5 cellular contexts compared by ENCODE assay signal in the genomic region with DNA sequence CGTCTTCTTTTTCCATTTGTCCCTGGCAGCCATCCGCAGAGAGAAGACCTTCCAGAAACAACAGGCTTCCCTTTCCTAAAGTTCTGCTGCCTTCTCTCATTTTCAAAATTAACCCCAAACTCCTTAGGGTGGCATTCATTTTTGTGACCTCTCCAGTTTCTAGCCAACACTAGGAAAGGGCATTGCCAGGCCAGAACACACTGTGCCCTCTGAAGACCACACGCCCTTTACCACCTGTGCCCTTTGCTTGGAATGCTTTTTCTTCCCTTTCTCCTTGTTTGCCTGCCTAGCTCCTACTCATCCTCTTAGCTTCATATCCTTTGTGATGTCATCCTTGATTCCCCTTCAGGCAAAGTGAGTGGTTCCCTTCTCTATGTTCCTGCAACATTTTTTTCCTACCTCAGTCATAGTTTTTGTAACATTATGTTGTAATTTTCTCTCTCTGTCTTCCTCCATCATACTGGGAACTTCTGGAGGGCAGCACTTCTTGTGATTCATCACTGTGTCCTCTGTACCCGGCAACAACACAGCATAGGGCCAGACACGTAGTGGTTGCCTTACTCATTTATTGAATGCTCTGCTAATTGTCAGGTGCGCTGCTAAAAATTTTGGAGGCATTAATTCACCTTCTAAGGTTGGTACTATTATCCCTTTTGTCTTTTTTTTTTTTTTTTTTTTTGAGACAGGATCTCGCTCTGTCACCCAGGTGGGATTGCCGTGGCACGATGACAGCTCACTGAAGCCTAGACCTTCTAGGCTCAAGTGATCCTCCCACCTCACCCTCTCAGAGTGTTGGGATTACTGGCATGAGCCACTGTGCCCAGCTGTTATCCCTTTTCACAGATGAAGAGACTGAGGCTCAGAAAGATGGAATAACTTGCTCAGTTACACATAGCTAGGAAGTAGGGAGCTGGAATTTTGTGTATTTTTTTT. TPM values are rescaled to one million over a fixed set of nuclear protein-coding genes. Genes with fewer than 3 reads are reported as not detected.
A peak's percentile ranks its signal among the peaks of the same experiment; 100 is the strongest.
DNase-seq lines count a peak whose midpoint lies in the region; TF ChIP-seq lines count a peak whose summit lies in the region.

No MANE protein-coding gene starts in this region.

- H3K9me3 ChIP-seq in endodermal cell (ENCODE audit: control insufficient read depth, low read length) (no peaks in the 10 kb centered on the region), skeletal muscle satellite cell (replicated peaks; ENCODE audit: low read length) (no peaks in the 10 kb centered on the region)

- H3K9ac ChIP-seq in endodermal cell (ENCODE audit: extremely low read depth, low read length, poor library complexity, severe bottlenecking) (peak overlapping the region; percentile 63), skeletal muscle satellite cell (ENCODE audit: low read depth, low read length) (peak overlapping the region; percentile 89)

- peak overlapping the region; percentile 93 for H3K4me2 ChIP-seq in skeletal muscle satellite cell (ENCODE audit: low read length)

- DNase-seq in NB4 (ENCODE audit: low read depth) (no peak), endodermal cell (no peak), NCI-H446 (lab: John Stamatoyannopoulos, UW) (no peak), NCI-H1436 (lab: John Stamatoyannopoulos, UW) (no peak)

- H3K27me3 ChIP-seq in endodermal cell (ENCODE audit: control insufficient read depth, insufficient read depth, low read length, poor library complexity, severe bottlenecking) (no peaks in the 10 kb centered on the region), skeletal muscle satellite cell (ENCODE audit: control insufficient read depth, insufficient read depth, low read length) (no peaks in the 10 kb centered on the region)

- H3K9me3 Mint-ChIP-seq in endodermal cell: no peaks in the 10 kb centered on the region

- H3K4me3 Mint-ChIP-seq in endodermal cell: peak overlapping the region; percentile 79

- H3K4me1 Mint-ChIP-seq in endodermal cell: peaks cover 7% of the 10 kb centered on the region

- H3K27me3 Mint-ChIP-seq in endodermal cell (ENCODE audit: insufficient read depth): no peaks in the 10 kb centered on the region

- TF ChIP-seq POLR2A in NB4 (IDR thresholded peaks at IDR 0.05; ENCODE audit: extremely low read depth, insufficient read length): no peak

- H3K36me3 Mint-ChIP-seq in endodermal cell (ENCODE audit: low read depth): peaks cover 34% of the 10 kb centered on the region

- TF ChIP-seq CTCF in NB4 (IDR thresholded peaks at IDR 0.05; ENCODE audit: low read depth, low read length) (no peak), endodermal cell (conservative IDR thresholded peaks at IDR 0.05) (no peak)

- H3K36me3 ChIP-seq in endodermal cell (ENCODE audit: control insufficient read depth, insufficient read depth, low read length) (peaks cover 37% of the 10 kb centered on the region), skeletal muscle satellite cell (ENCODE audit: insufficient read depth, low read length) (peaks cover 28% of the 10 kb centered on the region)

- H3K4me3 ChIP-seq in NB4 (ENCODE audit: low read depth, low read length) (peak overlapping the region; percentile 91), endodermal cell (ENCODE audit: low read length) (peak overlapping the region; percentile 89), skeletal muscle satellite cell (ENCODE audit: low read length) (peak overlapping the region; percentile 77)

- peak overlapping the region; percentile 95 for H3K27ac Mint-ChIP-seq in endodermal cell

- H3K27ac ChIP-seq in endodermal cell (ENCODE audit: low read depth, low read length): peak overlapping the region; percentile 61

- WGBS in endodermal cell (ENCODE audit: insufficient coverage in 1 of 2, insufficient read length in 1 of 2), 2 experiments: 72 to 79% methylated on average over 8 to 9 of the region's 9 CpGs

- H3K4me1 ChIP-seq in endodermal cell (ENCODE audit: control insufficient read depth, insufficient read depth, low read length) (no peaks in the 10 kb centered on the region), skeletal muscle satellite cell (ENCODE audit: control insufficient read depth, insufficient read depth, low read length) (peaks cover 12% of the 10 kb centered on the region)

RNA-seq across cellular contexts. Expression of a gene that starts 1.0 kb away (rescaled TPM):
- 10 to 100 TPM; 51.0 to 55.8 TPM for total RNA-seq in endodermal cell
- 71.1 TPM for polyA plus RNA-seq in endodermal cell (2013, experiment 1 of 2)
- 61.7 TPM for polyA plus RNA-seq in endodermal cell (2013, experiment 2 of 2)
- total RNA-seq in skeletal muscle satellite cell (2012; rRNA removed): 17.0 and 21.4 TPM in 2 replicates

RNA-seq across cellular contexts. Expression of a gene that starts 10.3 kb away (rescaled TPM):
- 10 to 100 TPM; 47.0 to 57.7 TPM for total RNA-seq in endodermal cell
- polyA plus RNA-seq in endodermal cell (2013, experiment 1 of 2): 44.3 TPM
- polyA plus RNA-seq in endodermal cell (2013, experiment 2 of 2): 42.0 TPM
- 51.0 and 58.8 TPM in 2 replicates for total RNA-seq in skeletal muscle satellite cell (2012; rRNA removed)

RNA-seq across cellular contexts. Expression of a gene that starts 17.0 kb away (rescaled TPM):
- 10 to 100 TPM; 79.7 to 80.1 TPM for total RNA-seq in endodermal cell
- 22.8 TPM for polyA plus RNA-seq in endodermal cell (2013, experiment 1 of 2)
- 16.6 TPM for polyA plus RNA-seq in endodermal cell (2013, experiment 2 of 2)
- total RNA-seq in skeletal muscle satellite cell (2012; rRNA removed): not detected in 2 replicates

RNA-seq across cellular contexts. Expression of a gene that starts 23.9 kb away (rescaled TPM):
- total RNA-seq in endodermal cell: 10 to 100 TPM; 53.7 to 63.0 TPM
- 93.5 TPM for polyA plus RNA-seq in endodermal cell (2013, experiment 1 of 2)
- 86.0 TPM for polyA plus RNA-seq in endodermal cell (2013, experiment 2 of 2)
- 94.3 and 167 TPM in 2 replicates for total RNA-seq in skeletal muscle satellite cell (2012; rRNA removed)

RNA-seq across cellular contexts. Expression of a gene that starts 29.7 kb away (rescaled TPM):
- 1 to 10 TPM; 1.7 to 2.8 TPM for total RNA-seq in endodermal cell
- polyA plus RNA-seq in endodermal cell (2013, experiment 1 of 2): 4.1 TPM
- 3.2 TPM for polyA plus RNA-seq in endodermal cell (2013, experiment 2 of 2)
- 1.5 and 2.4 TPM in 2 replicates for total RNA-seq in skeletal muscle satellite cell (2012; rRNA removed)
